ENCODE assay signal across 13 cellular contexts in the genomic region with DNA sequence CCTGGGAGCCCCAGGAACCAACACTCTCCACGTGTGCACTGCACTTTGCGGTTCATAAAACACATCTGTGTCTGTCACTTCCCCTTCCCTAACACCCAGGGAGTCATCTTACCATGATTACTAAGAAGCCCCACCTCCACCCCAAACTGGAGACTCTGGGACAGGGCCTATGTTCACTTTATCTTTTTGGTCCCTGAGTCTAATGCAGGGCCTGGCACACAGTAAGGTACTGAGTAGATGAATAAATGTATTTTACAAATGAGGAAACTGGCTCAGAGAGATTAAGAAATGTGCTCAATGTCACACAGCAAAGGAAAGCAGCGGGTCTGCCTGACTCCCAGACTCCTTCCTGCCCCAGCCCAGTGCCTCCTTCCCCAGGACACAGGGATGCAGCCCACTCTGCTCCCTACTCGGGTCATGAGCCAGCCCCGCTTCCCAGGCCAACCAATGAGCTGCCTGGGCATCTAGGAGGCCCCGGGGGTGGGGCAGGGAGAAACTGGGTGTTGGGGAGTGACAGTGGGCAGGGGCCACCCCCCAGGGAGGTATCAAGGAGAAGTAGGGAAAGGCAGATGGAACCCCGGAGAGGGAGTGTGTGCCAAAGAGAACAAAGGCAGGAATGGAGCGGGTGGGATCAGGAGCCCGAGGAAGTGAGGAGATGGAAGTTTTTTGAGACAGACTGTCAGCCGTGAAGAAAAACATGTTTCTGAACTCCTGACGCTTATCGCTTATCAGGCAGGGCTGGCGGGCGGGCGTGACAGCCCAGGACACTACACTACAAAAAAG. TPM values are rescaled to one million over a fixed set of nuclear protein-coding genes. Genes with fewer than 3 reads are reported as not detected.
DNase-seq lines count a peak whose midpoint lies in the region; ATAC-seq, FAIRE-seq and TF ChIP-seq lines count a peak whose summit lies in the region.
"Had no signal": no experiment of that assay in that cellular context is flagged by ENCODE, and none has a peak within 500 bp of the region (broad histone marks: within the 10 kb centered on the region; RNA-seq: fewer than 3 reads in every experiment).

No MANE protein-coding gene starts in this region.

- no peaks in the 10 kb centered on the region for H3K4me1 Mint-ChIP-seq in memory B cell

- no peaks in the 10 kb centered on the region for H3K27me3 ChIP-seq in BLaER1 treated with 17β-estradiol and CSF1 and Interleukin-3, amounts not matched to agents 10 nM and 100 nM
- no peaks in the 10 kb centered on the region for H3K27me3 ChIP-seq in body of pancreas
- H3K27me3 ChIP-seq in prostate gland (replicated peaks; ENCODE audit: insufficient read depth): no peaks in the 10 kb centered on the region
- H3K27me3 ChIP-seq: ovary had no signal

- peaks cover 0 to 98% (median 16%) of the 10 kb centered on the region in 11 experiments; a peak in 9 of 22 replicates for H4K20me1 ChIP-seq in BLaER1 treated with 17β-estradiol and CSF1 and Interleukin-3, amounts not matched to agents 10 nM and 100 nM

- H3K9ac ChIP-seq in BLaER1 treated with 17β-estradiol and CSF1 and Interleukin-3, amounts not matched to agents 10 nM and 100 nM: 0 out of 22 replicates have a peak overlapping the region, but pooled peaks of 1 of the 11 experiments have one; percentile 4

- no peak for FAIRE-seq in urothelium cell line (lab: Jason Lieb, UNC)
- FAIRE-seq: GM18507 had no signal

- no peak overlapping the region for H3K4me3 Mint-ChIP-seq in memory B cell

- no peaks in the 10 kb centered on the region for H3K9me3 Mint-ChIP-seq in memory B cell

- H3K27ac ChIP-seq in BLaER1 treated with 17β-estradiol and CSF1 and Interleukin-3, amounts not matched to agents 10 nM and 100 nM: peak overlapping the region in 1 of 11 experiments; percentile 22; a peak in 1 of 22 replicates
- H3K27ac ChIP-seq in body of pancreas: peak overlapping the region in 3 of 4 donors; percentile 19 to 52 (median 47)
- peak overlapping the region in 1 of 2 donors; percentile 8 for H3K27ac ChIP-seq in prostate gland
- H3K27ac ChIP-seq: ovary had no signal

- H3K9me3 ChIP-seq in BLaER1 treated with 17β-estradiol and CSF1 and Interleukin-3, amounts not matched to agents 10 nM and 100 nM (replicated peaks in 1 of 11): no peaks in the 10 kb centered on the region
- H3K9me3 ChIP-seq in body of pancreas: no peaks in the 10 kb centered on the region
- no peaks in the 10 kb centered on the region for H3K9me3 ChIP-seq in prostate gland
- H3K9me3 ChIP-seq: ovary had no signal

- no peak for TF ChIP-seq POLR2A in body of pancreas (IDR thresholded peaks at IDR 0.05)
- no peak for TF ChIP-seq POLR2A in prostate gland (IDR thresholded peaks at IDR 0.05)

- H3K4me1 ChIP-seq in BLaER1 treated with 17β-estradiol and CSF1 and Interleukin-3, amounts not matched to agents 10 nM and 100 nM: peaks cover 15 to 50% (median 36%) of the 10 kb centered on the region in 10 experiments
- H3K4me1 ChIP-seq in body of pancreas (peaks cover 84% of the 10 kb centered on the region), prostate gland (replicated peaks) (peaks cover 19% of the 10 kb centered on the region)

- DNase-seq in LHCN-M2 (ENCODE audit: low read depth) (peak; percentile 47), body of pancreas (no peak), memory B cell (ENCODE audit: low spot score in 2 of 2) (no peak), C1 segment of cervical spinal cord (lab: John Stamatoyannopoulos, UW) (no peak), prostate gland (ENCODE audit: low spot score) (no peak), urothelium cell line (ENCODE audit: low spot score) (no peak)
- DNase-seq: activated CD4-positive, alpha-beta T cell treated with anti-CD3 and anti-CD28 coated beads for 4 hours; amygdala; NCI-H748 treated with DMSO at 0.1 percent for 48 hours; ovary had no signal

- no peak overlapping the region for H3K27ac Mint-ChIP-seq in memory B cell

- ATAC-seq in body of pancreas: no peak
- peak; percentile 38 for ATAC-seq in memory B cell (ENCODE audit: low read depth)
- ATAC-seq in GM18502 (IDR thresholded peaks at IDR 0.05; ENCODE audit: poor library complexity, unreplicated experiment): no peak

- H3K4me2 ChIP-seq in BLaER1 treated with 17β-estradiol and CSF1 and Interleukin-3, amounts not matched to agents 10 nM and 100 nM: peak overlapping the region; percentile 15 to 57 (median 40); a peak in 19 of 22 replicates

- no peaks in the 10 kb centered on the region for H3K36me3 Mint-ChIP-seq in memory B cell

- intact Hi-C loops in body of pancreas (cut with DNase I): no loop called here
- intact Hi-C loops in prostate gland (cut with DNase I): no loop called here

- 48 to 64% methylated on average over 15 of the region's 15 CpGs for WGBS in body of pancreas, 2 donors
- 47% methylated on average over 15 of the region's 15 CpGs for WGBS in prostate gland

- H3K4me3 ChIP-seq in BLaER1 treated with 17β-estradiol and CSF1 and Interleukin-3, amounts not matched to agents 10 nM and 100 nM: no peak overlapping the region
- H3K4me3 ChIP-seq in body of pancreas (no peak overlapping the region), prostate gland (no peak overlapping the region)
- H3K4me3 ChIP-seq: ovary had no signal

- H3K27me3 Mint-ChIP-seq in memory B cell: peaks cover 7% of the 10 kb centered on the region

- no peaks in the 10 kb centered on the region for H3K36me3 ChIP-seq in BLaER1 treated with 17β-estradiol and CSF1 and Interleukin-3, amounts not matched to agents 10 nM and 100 nM
- no peaks in the 10 kb centered on the region for H3K36me3 ChIP-seq in body of pancreas (replicated peaks in 1 of 2; ENCODE audit: insufficient read depth in 1 of 2, low read depth in 2 of 2)
- H3K36me3 ChIP-seq in prostate gland: no peaks in the 10 kb centered on the region
- H3K36me3 ChIP-seq: ovary had no signal

- no peak for TF ChIP-seq CTCF in body of pancreas (IDR thresholded peaks at IDR 0.05)
- no peak for TF ChIP-seq CTCF in prostate gland (IDR thresholded peaks at IDR 0.05)

RNA-seq across cellular contexts. Expression of a gene that starts 30.5 kb away (rescaled TPM):
- total RNA-seq in LHCN-M2 (2014; rRNA removed) (27.1 and 33.2 TPM in 2 replicates), body of pancreas (10 to 100 TPM; 25.2 to 29.3 TPM), prostate gland (10 to 100 TPM; 53.2 to 54.8 TPM)
- 17.6 TPM for polyA plus RNA-seq in LHCN-M2 (2012)
